ENCODE assay signal across 10 cellular contexts in genomic region chr10:110629680-110630191, GRCh38. TPM values are rescaled to one million over a fixed set of nuclear protein-coding genes. Genes with fewer than 3 reads are reported as not detected.
DNase-seq lines count a peak whose midpoint lies in the region; ATAC-seq lines count a peak whose summit lies in the region.
"Had no signal": no experiment of that assay in that cellular context is flagged by ENCODE, and none has a peak within 500 bp of the region (broad histone marks: within the 10 kb centered on the region; RNA-seq: fewer than 3 reads in every experiment).

No MANE protein-coding gene starts in this region.

- ATAC-seq in GM18498 (IDR thresholded peaks at IDR 0.05; ENCODE audit: unreplicated experiment): no peak
- ATAC-seq in HG02678 (IDR thresholded peaks at IDR 0.05; ENCODE audit: unreplicated experiment): no peak

- DNase-seq in DMS53 (lab: John Stamatoyannopoulos, UW) (peak; percentile 93), NCI-H2029 (lab: John Stamatoyannopoulos, UW) (peak; percentile 73), brain pericyte (ENCODE audit: low read depth, low spot score) (peak; percentile 54), myocyte (ENCODE audit: low read depth) (peak; percentile 84), HK-2 (ENCODE audit: unreplicated experiment) (no peak)
- DNase-seq in effector CD4-positive, alpha-beta T cell: no peak
- DNase-seq: stomach, SW 1271 had no signal

RNA-seq across cellular contexts. Expression of gene RBM20, which starts 14.4 kb away (rescaled TPM):
- total RNA-seq in myocyte: 2.6 and 3.0 TPM in 2 replicates
- 2.0 TPM for polyA plus RNA-seq in myocyte (2012)

Comparison
In these comparisons a context has a peak if more than half of its experiments do, and no peak if none do; other contexts are left out.
1. DNase-seq: peak in DMS53 (single experiment), NCI-H2029 (single experiment), brain pericyte (single experiment) and myocyte (single experiment); none in effector CD4-positive, alpha-beta T cell (single experiment) and HK-2 (single experiment).